In the genomic region with DNA sequence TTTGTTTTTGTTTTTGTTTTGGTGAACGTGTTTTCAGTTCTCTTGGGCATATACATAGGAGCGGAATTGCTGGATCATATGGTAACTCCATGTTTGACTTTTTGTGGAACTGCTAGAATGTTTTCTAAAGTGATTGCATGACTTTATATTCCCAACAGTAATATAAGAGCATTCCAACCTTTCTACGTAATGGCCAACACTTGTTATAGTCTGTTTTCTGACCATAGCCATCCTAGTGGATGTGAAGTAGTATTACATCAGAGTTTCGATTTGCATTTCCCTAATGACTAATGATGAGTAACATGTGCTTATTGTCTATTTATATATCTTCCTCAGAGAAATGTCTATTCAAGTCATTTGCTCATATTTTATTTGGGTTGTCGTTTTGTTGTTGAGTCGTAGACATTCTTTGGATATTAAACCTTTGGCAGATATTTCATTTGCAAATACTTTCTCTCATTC, we compare ENCODE assay signal across 15 cellular contexts.
DNase-seq lines count a peak whose midpoint lies in the region; TF ChIP-seq lines count a peak whose summit lies in the region.
"Had no signal": no experiment of that assay in that cellular context is flagged by ENCODE, and none has a peak within 500 bp of the region (broad histone marks: within the 10 kb centered on the region; RNA-seq: fewer than 3 reads in every experiment).

No MANE protein-coding gene starts in this region.

- no peaks in the 10 kb centered on the region for H3K36me3 Mint-ChIP-seq in endodermal cell (ENCODE audit: low read depth)
- H3K36me3 Mint-ChIP-seq in progenitor cell of endocrine pancreas (ENCODE audit: insufficient read depth), result peaks cover 3% of the 10 kb centered on the region
- H3K36me3 Mint-ChIP-seq: activated naive CD8-positive, alpha-beta T cell treated with anti-CD3 and anti-CD28 coated beads for 36 hours had no signal

- no peaks in the 10 kb centered on the region for H3K9me3 ChIP-seq in endodermal cell (ENCODE audit: control insufficient read depth, low read length)
- H3K9me3 ChIP-seq: neutrophil, thyroid gland had no signal

- H3K27me3 Mint-ChIP-seq in endodermal cell (ENCODE audit: insufficient read depth) (no peaks in the 10 kb centered on the region), progenitor cell of endocrine pancreas (no peaks in the 10 kb centered on the region)
- H3K27me3 Mint-ChIP-seq: activated naive CD8-positive, alpha-beta T cell treated with anti-CD3 and anti-CD28 coated beads for 36 hours; dendritic cell treated with granulocyte-macrophage colony-stimulating factor and Interleukin-4, amounts not matched to agents 40 ng/mL and 50 ng/mL, for 4 days had no signal

- no peaks in the 10 kb centered on the region for H3K27me3 ChIP-seq in endodermal cell (ENCODE audit: control insufficient read depth, insufficient read depth, low read length, poor library complexity, severe bottlenecking)
- H3K27me3 ChIP-seq: neutrophil, thyroid gland had no signal

- no peak overlapping the region for H3K27ac Mint-ChIP-seq in endodermal cell
- no peak overlapping the region for H3K27ac Mint-ChIP-seq in progenitor cell of endocrine pancreas
- H3K27ac Mint-ChIP-seq: activated naive CD8-positive, alpha-beta T cell treated with anti-CD3 and anti-CD28 coated beads for 36 hours; dendritic cell treated with granulocyte-macrophage colony-stimulating factor and Interleukin-4, amounts not matched to agents 40 ng/mL and 50 ng/mL, for 4 days had no signal

- H3K4me3 Mint-ChIP-seq in endodermal cell (no peak overlapping the region), progenitor cell of endocrine pancreas (ENCODE audit: low read depth) (no peak overlapping the region)
- H3K4me3 Mint-ChIP-seq: activated naive CD8-positive, alpha-beta T cell treated with anti-CD3 and anti-CD28 coated beads for 36 hours; dendritic cell treated with granulocyte-macrophage colony-stimulating factor and Interleukin-4, amounts not matched to agents 40 ng/mL and 50 ng/mL, for 4 days had no signal

- TF ChIP-seq CTCF in endodermal cell (conservative IDR thresholded peaks at IDR 0.05), result peak; percentile 65
- TF ChIP-seq CTCF in progenitor cell of endocrine pancreas (IDR thresholded peaks at IDR 0.05; ENCODE audit: unreplicated experiment), result peak; percentile 32

- no peak overlapping the region for H3K27ac ChIP-seq in endodermal cell (ENCODE audit: low read depth, low read length)
- H3K27ac ChIP-seq: neutrophil, thyroid gland had no signal

- no peak overlapping the region for H3K4me3 ChIP-seq in endodermal cell (ENCODE audit: low read length)
- H3K4me3 ChIP-seq: GM12878, thyroid gland had no signal

- WGBS in endodermal cell (ENCODE audit: insufficient coverage in 1 of 2, insufficient read length in 1 of 2), 2 experiments, result 84% methylated on average over 6 of the region's 6 CpGs; no CpG with 5 or more reads in 1 of the 2 experiments

- no peak overlapping the region for H3K9ac ChIP-seq in endodermal cell (ENCODE audit: extremely low read depth, low read length, poor library complexity, severe bottlenecking)

- no peaks in the 10 kb centered on the region for H3K4me1 ChIP-seq in endodermal cell (ENCODE audit: control insufficient read depth, insufficient read depth, low read length)
- H3K4me1 ChIP-seq: thyroid gland had no signal

- H3K4me1 Mint-ChIP-seq in endodermal cell (peaks cover 6% of the 10 kb centered on the region), progenitor cell of endocrine pancreas (ENCODE audit: low read depth) (peaks cover 9% of the 10 kb centered on the region)

- H3K9me3 Mint-ChIP-seq in endodermal cell (peaks cover 17% of the 10 kb centered on the region), progenitor cell of endocrine pancreas (ENCODE audit: low read depth) (peaks cover 47% of the 10 kb centered on the region)

- DNase-seq in EH (ENCODE audit: low read depth) (peak; percentile 86), NAMALWA (ENCODE audit: low spot score) (peak; percentile 11), endodermal cell (no peak), progenitor cell of endocrine pancreas (ENCODE audit: low spot score, unreplicated experiment) (no peak), midbrain (lab: John Stamatoyannopoulos, UW) (no peak), cerebellar cortex (ENCODE audit: low spot score) (no peak), iPS-NIHi11 (ENCODE audit: low spot score) (no peak)
- DNase-seq in activated effector memory CD4-positive, alpha-beta T cell treated with Interleukin-2 at 50 U/mL for 16 hours, result no peak
- DNase-seq: activated naive CD8-positive, alpha-beta T cell treated with anti-CD3 and anti-CD28 coated beads for 36 hours; NCI-H1092; NCI-H510A; thyroid gland had no signal

- no peaks in the 10 kb centered on the region for H3K36me3 ChIP-seq in endodermal cell (ENCODE audit: control insufficient read depth, insufficient read depth, low read length)
- H3K36me3 ChIP-seq: neutrophil, thyroid gland had no signal

Comparison
In these comparisons a context has a peak if more than half of its experiments do, and no peak if none do; other contexts are left out.
1. DNase-seq: peak in EH (single experiment) and NAMALWA (single experiment); none in endodermal cell (single experiment), progenitor cell of endocrine pancreas (single experiment), midbrain (single experiment), cerebellar cortex (single experiment), activated effector memory CD4-positive, alpha-beta T cell treated with Interleukin-2 at 50 U/mL for 16 hours (single experiment) and iPS-NIHi11 (single experiment).